In the genomic region with DNA sequence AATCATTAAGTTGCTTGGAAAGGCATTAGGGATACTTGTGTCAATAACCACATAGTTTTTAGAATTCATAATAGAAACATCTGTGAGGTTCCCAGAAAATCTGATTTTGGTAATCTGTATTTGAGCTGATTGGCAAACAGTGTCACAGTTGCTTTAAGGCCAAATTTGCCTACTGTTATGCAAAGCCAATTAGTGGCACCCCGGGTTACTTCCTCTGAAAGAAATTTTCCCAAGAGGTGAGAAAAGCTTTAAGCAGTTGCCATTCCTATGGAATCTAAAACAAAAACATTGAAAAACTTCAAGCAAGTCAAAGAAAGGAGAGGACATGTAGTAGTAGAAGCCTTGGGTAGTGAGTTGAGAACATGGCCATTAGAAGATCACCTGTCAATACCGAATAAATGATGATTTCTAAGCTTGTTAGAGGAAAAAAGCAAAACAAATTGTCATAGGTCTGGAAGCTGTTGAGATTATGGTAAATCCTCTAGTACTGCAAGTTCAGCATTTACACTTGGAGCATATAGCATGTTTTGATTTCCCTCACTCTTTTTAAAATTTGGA, we compare ENCODE assay signal across 20 cellular contexts.
"Had no signal": no experiment of that assay in that cellular context is flagged by ENCODE, and none has a peak within 500 bp of the region (broad histone marks: within the 10 kb centered on the region; RNA-seq: fewer than 3 reads in every experiment).

No MANE protein-coding gene starts in this region.

- H3K9me3 ChIP-seq: gastroesophageal sphincter, sigmoid colon, upper lobe of right lung had no signal

- H3K27me3 ChIP-seq: gastroesophageal sphincter, sigmoid colon, upper lobe of right lung had no signal

- H3K27ac ChIP-seq: coronary artery, gastroesophageal sphincter, sigmoid colon, upper lobe of right lung had no signal

- H3K36me3 ChIP-seq: gastroesophageal sphincter, upper lobe of right lung had no signal

- H3K4me1 ChIP-seq: gastroesophageal sphincter, sigmoid colon, upper lobe of right lung had no signal

- H3K4me3 ChIP-seq: coronary artery, gastroesophageal sphincter, sigmoid colon, upper lobe of right lung had no signal

- ATAC-seq: activated T-helper 17 cell treated with anti-CD3 and anti-CD28 coated beads, Interleukin-2, amount 50 U/mL, for 72 hours; gastroesophageal sphincter; left lobe of liver; natural killer cell; T-helper 17 cell; upper lobe of right lung had no signal

- DNase-seq: activated B cell treated with CpG ODN at 0.5 μM for 24 hours; activated CD4-positive, alpha-beta T cell treated with anti-CD3 and anti-CD28 coated beads, Interleukin-2, amount 10 ng/mL, durations not matched to agents 24 days and 14 days; activated CD8-positive, alpha-beta memory T cell treated with anti-CD3 and anti-CD28 coated beads for 24 hours; activated naive CD4-positive, alpha-beta T cell treated with anti-CD3 and anti-CD28 coated beads, Interleukin-2, amount 50 U/mL, for 16 hours; central memory CD4-positive, alpha-beta T cell; effector CD4-positive, alpha-beta T cell; hippocampal formation; islet precursor cell; mammary epithelial cell; natural killer cell; sigmoid colon; stimulated activated CD4-positive, alpha-beta T cell treated with anti-CD3 and anti-CD28 coated beads, Interleukin-12 subunit alpha, Interleukin-12 subunit beta, amount 100 ng/mL, for 4 hours; stimulated activated CD4-positive, alpha-beta T cell treated with anti-CD3 and anti-CD28 coated beads, Interleukin-2, amount 100 ng/mL, for 48 hours; stimulated activated naive CD4-positive, alpha-beta T cell treated with Interleukin-2 at 50 U/mL for 16 hours; T-helper 17 cell; upper lobe of right lung had no signal
